Comparison of ENCODE assay signal across 9 cellular contexts in the genomic region with DNA sequence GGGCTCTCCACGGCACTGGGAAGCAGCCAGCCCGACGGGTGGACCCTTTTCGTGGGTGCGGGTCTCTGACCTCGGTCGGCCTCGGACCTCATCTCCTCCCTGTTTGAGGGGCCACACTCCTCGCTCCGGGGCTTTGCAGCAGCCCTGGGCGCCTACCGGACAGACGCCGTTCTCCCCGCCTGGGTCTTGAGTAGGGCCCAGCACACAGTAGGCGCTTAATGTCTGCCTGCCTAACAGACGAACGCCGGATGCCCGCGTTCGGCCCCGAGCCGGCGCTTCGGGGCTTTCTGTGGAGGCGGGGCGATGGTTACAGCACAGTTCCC. TPM values are rescaled to one million over a fixed set of nuclear protein-coding genes. Genes with fewer than 3 reads are reported as not detected.
DNase-seq lines count a peak whose midpoint lies in the region; ATAC-seq and TF ChIP-seq lines count a peak whose summit lies in the region.
"Had no signal": no experiment of that assay in that cellular context is flagged by ENCODE, and none has a peak within 500 bp of the region (broad histone marks: within the 10 kb centered on the region; RNA-seq: fewer than 3 reads in every experiment).

No MANE protein-coding gene starts in this region.

- H3K27me3 ChIP-seq in BLaER1 treated with 17β-estradiol and CSF1 and Interleukin-3, amounts not matched to agents 10 nM and 100 nM: no peaks in the 10 kb centered on the region
- no peaks in the 10 kb centered on the region for H3K27me3 ChIP-seq in kidney epithelial cell (ENCODE audit: control insufficient read depth, insufficient read depth, low read length)
- H3K27me3 ChIP-seq in thyroid gland: no peaks in the 10 kb centered on the region

- peak overlapping the region; percentile 88 to 97 (median 93) for H3K27ac ChIP-seq in BLaER1 treated with 17β-estradiol and CSF1 and Interleukin-3, amounts not matched to agents 10 nM and 100 nM
- H3K27ac ChIP-seq in thyroid gland: peak overlapping the region; percentile 55 to 69 (median 68)

- H3K9me3 Mint-ChIP-seq in activated naive CD8-positive, alpha-beta T cell treated with anti-CD3 and anti-CD28 coated beads, Interleukin-2, amount 10 ng/mL, durations not matched to agents 7 days and 5 days: no peaks in the 10 kb centered on the region

- peaks cover 28 to 51% (median 42%) of the 10 kb centered on the region in 10 experiments for H3K4me1 ChIP-seq in BLaER1 treated with 17β-estradiol and CSF1 and Interleukin-3, amounts not matched to agents 10 nM and 100 nM
- peaks cover 20 to 26% of the 10 kb centered on the region in 2 donors for H3K4me1 ChIP-seq in thyroid gland

- POLR2A ChIA-PET in activated naive CD8-positive, alpha-beta T cell treated with anti-CD3 and anti-CD28 coated beads, Interleukin-2, amount 10 ng/mL, durations not matched to agents 7 days and 5 days (lab: Charles Lee): interaction anchor here (0.7 to 4.7 kb wide), 25 partner anchors 8 to 1096 kb away, joined by 3 to 41 read pairs (median 5); a partner anchor contains a TSS

- H3K27ac Mint-ChIP-seq in activated naive CD8-positive, alpha-beta T cell treated with anti-CD3 and anti-CD28 coated beads, Interleukin-2, amount 10 ng/mL, durations not matched to agents 7 days and 5 days: peak overlapping the region; percentile 91

- H4K20me1 ChIP-seq in BLaER1 treated with 17β-estradiol and CSF1 and Interleukin-3, amounts not matched to agents 10 nM and 100 nM: peaks cover 0 to 33% (median 13%) of the 10 kb centered on the region in 11 experiments; a peak in 10 of 22 replicates

- peaks cover 9% of the 10 kb centered on the region for H3K36me3 Mint-ChIP-seq in activated naive CD8-positive, alpha-beta T cell treated with anti-CD3 and anti-CD28 coated beads, Interleukin-2, amount 10 ng/mL, durations not matched to agents 7 days and 5 days

- H3K4me3 ChIP-seq in BLaER1 treated with 17β-estradiol and CSF1 and Interleukin-3, amounts not matched to agents 10 nM and 100 nM: peak overlapping the region; percentile 82 to 96 (median 90)
- H3K4me3 ChIP-seq in kidney epithelial cell (ENCODE audit: low read depth, low read length) (peak overlapping the region; percentile 91), thyroid gland (replicated peaks in 1 of 3) (peak overlapping the region; percentile 80 to 99 (median 97))

- DNase-seq in activated naive CD8-positive, alpha-beta T cell treated with anti-CD3 and anti-CD28 coated beads, Interleukin-2, amount 10 ng/mL, durations not matched to agents 7 days and 5 days: no peak
- DNase-seq in kidney epithelial cell (ENCODE audit: low read depth): no peak
- DNase-seq in thyroid gland: no peak
- no peak for DNase-seq in RKO (ENCODE audit: low spot score)
- no peak for DNase-seq in medulla oblongata (ENCODE audit: extremely low spot score)
- DNase-seq in GM03348 (ENCODE audit: low spot score): no peak

- peak overlapping the region; percentile 98 for H3K4me3 Mint-ChIP-seq in activated naive CD8-positive, alpha-beta T cell treated with anti-CD3 and anti-CD28 coated beads, Interleukin-2, amount 10 ng/mL, durations not matched to agents 7 days and 5 days

- peaks cover 12 to 34% (median 27%) of the 10 kb centered on the region in 11 experiments for H3K36me3 ChIP-seq in BLaER1 treated with 17β-estradiol and CSF1 and Interleukin-3, amounts not matched to agents 10 nM and 100 nM
- peaks cover 1% of the 10 kb centered on the region for H3K36me3 ChIP-seq in kidney epithelial cell (ENCODE audit: control insufficient read depth, insufficient read depth, low read length)
- H3K36me3 ChIP-seq in thyroid gland: no peaks in the 10 kb centered on the region

- H3K9ac ChIP-seq in BLaER1 treated with 17β-estradiol and CSF1 and Interleukin-3, amounts not matched to agents 10 nM and 100 nM: peak overlapping the region; percentile 88 to 98 (median 95)

- peaks cover 35% of the 10 kb centered on the region for H3K4me1 Mint-ChIP-seq in activated naive CD8-positive, alpha-beta T cell treated with anti-CD3 and anti-CD28 coated beads, Interleukin-2, amount 10 ng/mL, durations not matched to agents 7 days and 5 days

- peaks cover 0 to 39% (median 34%) of the 10 kb centered on the region in 11 experiments; a peak in 14 of 22 replicates for H3K9me3 ChIP-seq in BLaER1 treated with 17β-estradiol and CSF1 and Interleukin-3, amounts not matched to agents 10 nM and 100 nM (replicated peaks in 1 of 11)
- no peaks in the 10 kb centered on the region for H3K9me3 ChIP-seq in thyroid gland

- peak; percentile 8 for ATAC-seq in HG02870 (IDR thresholded peaks at IDR 0.05; ENCODE audit: unreplicated experiment)
- peak; percentile 15 for ATAC-seq in activated naive CD8-positive, alpha-beta T cell treated with anti-CD3 and anti-CD28 coated beads, Interleukin-2, amount 10 ng/mL, durations not matched to agents 7 days and 5 days (ENCODE audit: low read depth)

- peak overlapping the region; percentile 73 to 94 (median 87) for H3K4me2 ChIP-seq in BLaER1 treated with 17β-estradiol and CSF1 and Interleukin-3, amounts not matched to agents 10 nM and 100 nM

- no peak for TF ChIP-seq CTCF in kidney epithelial cell (IDR thresholded peaks at IDR 0.05; ENCODE audit: insufficient read depth, low read length, poor library complexity, severe bottlenecking)
- TF ChIP-seq CTCF in thyroid gland (IDR thresholded peaks at IDR 0.05): no peak

- H3K27me3 Mint-ChIP-seq in activated naive CD8-positive, alpha-beta T cell treated with anti-CD3 and anti-CD28 coated beads, Interleukin-2, amount 10 ng/mL, durations not matched to agents 7 days and 5 days: no peaks in the 10 kb centered on the region

- intact Hi-C loops in thyroid gland (cut with DNase I): loop anchor here (10.0 kb wide), 1 partner anchor 325 kb away; a partner anchor contains a TSS

- 0% methylated on average over 10 to 12 of the region's 28 CpGs for WGBS in thyroid gland, 2 donors

- no peak for TF ChIP-seq POLR2A in thyroid gland (IDR thresholded peaks at IDR 0.05)

RNA-seq across cellular contexts. Expression of a gene that starts 0.8 kb away (rescaled TPM):
- total RNA-seq in activated naive CD8-positive, alpha-beta T cell treated with anti-CD3 and anti-CD28 coated beads, Interleukin-2, amount 10 ng/mL, durations not matched to agents 7 days and 5 days: 10 to 100 TPM; 86.4 to 97.5 TPM
- total RNA-seq in kidney epithelial cell: 94.3 and 94.7 TPM in 2 replicates
- 10 to 100 TPM; 49.3 to 69.0 (median 56.8) TPM for total RNA-seq in thyroid gland

RNA-seq across cellular contexts. Expression of a gene that starts 31.8 kb away (rescaled TPM):
- total RNA-seq in activated naive CD8-positive, alpha-beta T cell treated with anti-CD3 and anti-CD28 coated beads, Interleukin-2, amount 10 ng/mL, durations not matched to agents 7 days and 5 days: 1 to 10 TPM; 1.4 to 2.3 TPM
- 0.68 and 1.2 TPM in 2 replicates for total RNA-seq in kidney epithelial cell
- total RNA-seq in thyroid gland: under 1 TPM in 3 of 4 donors, not detected in 1; 0.27 to 0.46 (median 0.33) TPM

RNA-seq across cellular contexts. Expression of a gene that starts 51.5 kb away (rescaled TPM):
- not detected for total RNA-seq in activated naive CD8-positive, alpha-beta T cell treated with anti-CD3 and anti-CD28 coated beads, Interleukin-2, amount 10 ng/mL, durations not matched to agents 7 days and 5 days
- not detected in 2 replicates for total RNA-seq in kidney epithelial cell
- total RNA-seq in thyroid gland: under 1 TPM in 1 of 4 donors, not detected in 3; 0.11 TPM
- total RNA-seq: pulmonary artery endothelial cell had no signal
